ENCODE assay signal across 14 cellular contexts in genomic region chr4:16591867-16592266, GRCh38.
A peak's percentile ranks its signal among the peaks of the same experiment; 100 is the strongest.
DNase-seq lines count a peak whose midpoint lies in the region; ATAC-seq and TF ChIP-seq lines count a peak whose summit lies in the region.
"Had no signal": no experiment of that assay in that cellular context is flagged by ENCODE, and none has a peak within 500 bp of the region (broad histone marks: within the 10 kb centered on the region; RNA-seq: fewer than 3 reads in every experiment).

No MANE protein-coding gene starts in this region.

- H3K36me3 Mint-ChIP-seq in brain (peaks cover 9% of the 10 kb centered on the region), progenitor cell of endocrine pancreas (ENCODE audit: insufficient read depth) (no peaks in the 10 kb centered on the region)
- H3K36me3 Mint-ChIP-seq: IgD-negative memory B cell; stimulated activated naive B cell treated with anti-CD40 and anti-IgM and Interleukin-4, amounts not matched to agents 10 μg/mL and 1 μg/mL and 100 μg/mL, for 72 hours had no signal

- intact Hi-C loops in left ventricle myocardium superior (cut with micrococcal nuclease): no loop called here

- peak overlapping the region; percentile 47 to 81 (median 69) for H3K4me3 Mint-ChIP-seq in brain
- no peak overlapping the region for H3K4me3 Mint-ChIP-seq in progenitor cell of endocrine pancreas (ENCODE audit: low read depth)
- H3K4me3 Mint-ChIP-seq: activated CD4-positive, alpha-beta memory T cell treated with anti-CD3 and anti-CD28 coated beads, Interleukin-2, amount 10 ng/mL, durations not matched to agents 7 days and 5 days; stimulated activated naive B cell treated with anti-CD40 and anti-IgM and Interleukin-4, amounts not matched to agents 10 μg/mL and 1 μg/mL and 100 μg/mL, for 72 hours had no signal

- DNase-seq in NCI-H2171 treated with DMSO at 0.1 percent for 48 hours (lab: John Stamatoyannopoulos, UW): peak; percentile 27
- DNase-seq in left ventricle myocardium superior: peak; percentile 71
- DNase-seq in progenitor cell of endocrine pancreas (ENCODE audit: low spot score, unreplicated experiment): no peak
- DNase-seq in NOMO-1 treated with DMSO at 0.1 percent for 48 hours (lab: John Stamatoyannopoulos, UW; ENCODE audit: unreplicated experiment): no peak
- DNase-seq in left lobe of liver (ENCODE audit: low spot score): no peak
- no peak for DNase-seq in GDM1 (lab: John Stamatoyannopoulos, UW)
- DNase-seq: activated CD4-positive, alpha-beta memory T cell treated with anti-CD3 and anti-CD28 coated beads, Interleukin-2, amount 10 ng/mL, durations not matched to agents 7 days and 5 days; activated gamma-delta T cell treated with Interleukin-2 at 50 U/mL for 16 hours; NCI-H1092; NCI-H510A; stimulated activated CD4-positive, alpha-beta T cell treated with anti-CD3 and anti-CD28 coated beads, Interleukin-4, amount 100 ng/mL, for 24 hours; stimulated activated naive B cell treated with anti-CD40 and anti-IgM and Interleukin-4, amounts not matched to agents 10 μg/mL and 1 μg/mL and 100 μg/mL, for 72 hours had no signal

- H3K4me1 Mint-ChIP-seq in brain: peaks cover 96% of the 10 kb centered on the region
- no peaks in the 10 kb centered on the region for H3K4me1 Mint-ChIP-seq in progenitor cell of endocrine pancreas (ENCODE audit: low read depth)
- H3K4me1 Mint-ChIP-seq: activated CD4-positive, alpha-beta memory T cell treated with anti-CD3 and anti-CD28 coated beads, Interleukin-2, amount 10 ng/mL, durations not matched to agents 7 days and 5 days; IgD-negative memory B cell; stimulated activated naive B cell treated with anti-CD40 and anti-IgM and Interleukin-4, amounts not matched to agents 10 μg/mL and 1 μg/mL and 100 μg/mL, for 72 hours had no signal

- peaks cover 0 to 7% (median 0%) of the 10 kb centered on the region in 5 experiments for H3K9me3 Mint-ChIP-seq in brain
- H3K9me3 Mint-ChIP-seq in progenitor cell of endocrine pancreas (ENCODE audit: low read depth): no peaks in the 10 kb centered on the region
- H3K9me3 Mint-ChIP-seq: activated CD4-positive, alpha-beta memory T cell treated with anti-CD3 and anti-CD28 coated beads, Interleukin-2, amount 10 ng/mL, durations not matched to agents 7 days and 5 days; stimulated activated naive B cell treated with anti-CD40 and anti-IgM and Interleukin-4, amounts not matched to agents 10 μg/mL and 1 μg/mL and 100 μg/mL, for 72 hours had no signal

- H3K27me3 Mint-ChIP-seq in brain: no peaks in the 10 kb centered on the region
- no peaks in the 10 kb centered on the region for H3K27me3 Mint-ChIP-seq in progenitor cell of endocrine pancreas
- H3K27me3 Mint-ChIP-seq: activated CD4-positive, alpha-beta memory T cell treated with anti-CD3 and anti-CD28 coated beads, Interleukin-2, amount 10 ng/mL, durations not matched to agents 7 days and 5 days; IgD-negative memory B cell; stimulated activated naive B cell treated with anti-CD40 and anti-IgM and Interleukin-4, amounts not matched to agents 10 μg/mL and 1 μg/mL and 100 μg/mL, for 72 hours had no signal

- TF ChIP-seq CTCF in brain (conservative IDR thresholded peaks at IDR 0.05) (no peak), progenitor cell of endocrine pancreas (IDR thresholded peaks at IDR 0.05; ENCODE audit: unreplicated experiment) (no peak)

- peak; percentile 44 for ATAC-seq in left ventricle myocardium superior
- ATAC-seq in left lobe of liver: no peak
- ATAC-seq: stimulated activated naive B cell treated with anti-CD40 and anti-IgM and Interleukin-4, amounts not matched to agents 10 μg/mL and 1 μg/mL and 100 μg/mL, for 72 hours had no signal

- H3K27ac Mint-ChIP-seq in brain: peak overlapping the region; percentile 94 to 100 (median 99)
- peak overlapping the region; percentile 9 for H3K27ac Mint-ChIP-seq in progenitor cell of endocrine pancreas
- H3K27ac Mint-ChIP-seq: activated CD4-positive, alpha-beta memory T cell treated with anti-CD3 and anti-CD28 coated beads, Interleukin-2, amount 10 ng/mL, durations not matched to agents 7 days and 5 days; IgD-negative memory B cell; stimulated activated naive B cell treated with anti-CD40 and anti-IgM and Interleukin-4, amounts not matched to agents 10 μg/mL and 1 μg/mL and 100 μg/mL, for 72 hours had no signal

Comparison
In these comparisons a context has a peak if more than half of its experiments do, and no peak if none do; other contexts are left out.
1. DNase-seq: peak in NCI-H2171 treated with DMSO at 0.1 percent for 48 hours (single experiment) and left ventricle myocardium superior (single experiment); none in progenitor cell of endocrine pancreas (single experiment), NOMO-1 treated with DMSO at 0.1 percent for 48 hours (single experiment), left lobe of liver (single experiment) and GDM1 (single experiment).